In the genomic region with DNA sequence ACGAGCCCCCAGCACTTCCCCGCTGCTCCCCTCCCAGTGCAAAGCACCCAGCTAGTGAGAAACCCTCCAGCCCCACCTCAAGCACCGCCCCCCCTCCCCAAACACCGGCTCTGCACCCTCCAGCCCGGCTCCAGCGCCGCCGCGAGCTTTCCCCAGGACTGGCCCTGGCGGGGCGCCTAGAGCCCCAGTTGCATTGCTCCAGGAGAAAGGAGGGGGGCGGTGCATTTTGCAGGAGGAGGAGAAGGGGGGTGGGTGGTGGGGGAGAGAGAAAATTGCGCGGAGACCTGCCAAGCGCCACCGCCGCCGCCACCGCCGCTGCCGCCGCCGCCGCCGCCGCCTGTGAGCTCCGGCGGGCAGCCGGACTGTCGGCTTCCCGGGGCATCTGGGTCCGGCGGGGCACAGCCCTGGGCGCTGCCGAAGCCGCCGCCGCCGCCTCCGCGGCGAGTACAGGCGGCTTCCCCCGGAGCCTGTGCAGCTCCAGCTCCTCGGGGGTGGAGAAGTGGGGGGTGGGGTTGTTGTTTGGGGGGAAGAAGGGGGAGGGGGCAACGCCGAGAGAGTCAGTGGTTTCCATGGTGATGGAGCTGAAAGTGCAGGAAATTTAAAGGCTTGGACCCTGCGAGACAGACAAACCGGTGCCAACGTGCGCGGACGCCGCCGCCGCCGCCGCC, we compare ENCODE assay signal across 8 cellular contexts. TPM values are rescaled to one million over a fixed set of nuclear protein-coding genes. Genes with fewer than 3 reads are reported as not detected.
DNase-seq lines count a peak whose midpoint lies in the region; ATAC-seq and TF ChIP-seq lines count a peak whose summit lies in the region.

A gene (plus strand): TSS at position 627 of the 668 bp plus-strand sequence. CDS start 525 bp downstream, outside the sequence.

- no peaks in the 10 kb centered on the region for H3K9me3 ChIP-seq in uterus

- H3K9me3 Mint-ChIP-seq in activated T-helper 1 cell treated with anti-CD3 and anti-CD28 coated beads, Interleukin-12 subunit alpha, Interleukin-12 subunit beta, Interleukin-2, Interleukin-4 antibody, amounts not matched to agents 30 ng/mL and 10 ng/mL and 1 ng/mL, durations not matched to agents 14 hours and 24 hours and 36 hours: no peaks in the 10 kb centered on the region
- H3K9me3 Mint-ChIP-seq in nephron: no peaks in the 10 kb centered on the region

- H3K36me3 Mint-ChIP-seq in activated T-helper 1 cell treated with anti-CD3 and anti-CD28 coated beads, Interleukin-12 subunit alpha, Interleukin-12 subunit beta, Interleukin-2, Interleukin-4 antibody, amounts not matched to agents 30 ng/mL and 10 ng/mL and 1 ng/mL, durations not matched to agents 14 hours and 24 hours and 36 hours (ENCODE audit: low read depth): no peaks in the 10 kb centered on the region
- no peaks in the 10 kb centered on the region for H3K36me3 Mint-ChIP-seq in nephron (ENCODE audit: low read depth)

- no peaks in the 10 kb centered on the region for H3K36me3 ChIP-seq in uterus

- peaks cover 14 to 40% of the 10 kb centered on the region in 2 donors for H3K27me3 ChIP-seq in uterus

- peaks cover 58% of the 10 kb centered on the region for H3K27me3 Mint-ChIP-seq in activated T-helper 1 cell treated with anti-CD3 and anti-CD28 coated beads, Interleukin-12 subunit alpha, Interleukin-12 subunit beta, Interleukin-2, Interleukin-4 antibody, amounts not matched to agents 30 ng/mL and 10 ng/mL and 1 ng/mL, durations not matched to agents 14 hours and 24 hours and 36 hours (ENCODE audit: insufficient read depth)
- peaks cover 77% of the 10 kb centered on the region for H3K27me3 Mint-ChIP-seq in nephron (ENCODE audit: low read depth)

- H3K4me1 Mint-ChIP-seq in activated T-helper 1 cell treated with anti-CD3 and anti-CD28 coated beads, Interleukin-12 subunit alpha, Interleukin-12 subunit beta, Interleukin-2, Interleukin-4 antibody, amounts not matched to agents 30 ng/mL and 10 ng/mL and 1 ng/mL, durations not matched to agents 14 hours and 24 hours and 36 hours (ENCODE audit: low read depth): peaks cover 17% of the 10 kb centered on the region
- peaks cover 25% of the 10 kb centered on the region for H3K4me1 Mint-ChIP-seq in nephron

- H3K4me3 ChIP-seq in fibroblast of the aortic adventitia (ENCODE audit: low read depth, low read length) (peak within 1 kb of the TSS; percentile 57), uterus (peak within 1 kb of the TSS; percentile 22 to 39)

- intact Hi-C loops in activated T-helper 1 cell treated with anti-CD3 and anti-CD28 coated beads, Interleukin-12 subunit alpha, Interleukin-12 subunit beta, Interleukin-2, Interleukin-4 antibody, amounts not matched to agents 30 ng/mL and 10 ng/mL and 1 ng/mL, durations not matched to agents 14 hours and 24 hours and 36 hours (cut with micrococcal nuclease): loop anchor here (2.0 to 5.0 kb wide), 2 partner anchors 86 to 369 kb away; a partner anchor contains a TSS
- intact Hi-C loops in uterus (cut with DNase I; ENCODE audit: low total_unique reads): loop anchor here (10.0 kb wide), 1 partner anchor 122 kb away; no protein-coding TSS in a partner anchor

- peaks cover 0 to 31% of the 10 kb centered on the region in 2 donors for H3K4me1 ChIP-seq in uterus

- no peak within 1 kb of the TSS for H3K27ac ChIP-seq in uterus

- ATAC-seq in GM19452 (IDR thresholded peaks at IDR 0.05; ENCODE audit: unreplicated experiment): no peak

- TF ChIP-seq CTCF in fibroblast of the aortic adventitia (IDR thresholded peaks at IDR 0.05; ENCODE audit: insufficient read depth, low read length) (no peak), nephron (IDR thresholded peaks at IDR 0.05; ENCODE audit: unreplicated experiment in 3 of 3) (no peak), uterus (IDR thresholded peaks at IDR 0.05) (no peak)

- H3K4me3 Mint-ChIP-seq in activated T-helper 1 cell treated with anti-CD3 and anti-CD28 coated beads, Interleukin-12 subunit alpha, Interleukin-12 subunit beta, Interleukin-2, Interleukin-4 antibody, amounts not matched to agents 30 ng/mL and 10 ng/mL and 1 ng/mL, durations not matched to agents 14 hours and 24 hours and 36 hours: peak within 1 kb of the TSS; percentile 66
- peak within 1 kb of the TSS; percentile 86 to 92 (median 91) for H3K4me3 Mint-ChIP-seq in nephron

- no peak within 1 kb of the TSS for H3K27ac Mint-ChIP-seq in activated T-helper 1 cell treated with anti-CD3 and anti-CD28 coated beads, Interleukin-12 subunit alpha, Interleukin-12 subunit beta, Interleukin-2, Interleukin-4 antibody, amounts not matched to agents 30 ng/mL and 10 ng/mL and 1 ng/mL, durations not matched to agents 14 hours and 24 hours and 36 hours
- peak within 1 kb of the TSS; percentile 58 to 71 (median 70) for H3K27ac Mint-ChIP-seq in nephron

- no peak for TF ChIP-seq POLR2A in uterus (IDR thresholded peaks at IDR 0.05)

- peak; percentile 26 for DNase-seq in activated gamma-delta T cell treated with Interleukin-2 at 50 U/mL for 16 hours
- no peak for DNase-seq in activated gamma-delta T cell (lab: John Stamatoyannopoulos, UW)
- DNase-seq in NCI-H82 treated with DMSO at 0.1 percent for 48 hours (lab: John Stamatoyannopoulos, UW; ENCODE audit: unreplicated experiment): peak; percentile 42
- DNase-seq in activated T-helper 1 cell treated with anti-CD3 and anti-CD28 coated beads, Interleukin-12 subunit alpha, Interleukin-12 subunit beta, Interleukin-2, Interleukin-4 antibody, amounts not matched to agents 30 ng/mL and 10 ng/mL and 1 ng/mL, durations not matched to agents 14 hours and 24 hours and 36 hours (ENCODE audit: low spot score): no peak
- peak; percentile 4 for DNase-seq in fibroblast of the aortic adventitia (ENCODE audit: low read depth)
- peak in 1 of 2 donors; percentile 16 for DNase-seq in uterus

RNA-seq across cellular contexts. Expression of the gene that starts here (rescaled TPM):
- not detected in 2 replicates for total RNA-seq in activated T-helper 1 cell treated with anti-CD3 and anti-CD28 coated beads, Interleukin-12 subunit alpha, Interleukin-12 subunit beta, Interleukin-2, Interleukin-4 antibody, amounts not matched to agents 30 ng/mL and 10 ng/mL and 1 ng/mL, durations not matched to agents 14 hours and 24 hours and 36 hours
- total RNA-seq in fibroblast of the aortic adventitia (ENCODE audit: low replicate concordance) (not detected in 2 replicates), uterus (1 to 10 TPM in 1 of 4 donors, under 1 TPM in 1, not detected in 2; 0.21 to 2.6 TPM)

Comparison
In these comparisons a context has a peak if more than half of its experiments do, and no peak if none do; other contexts are left out.
1. DNase-seq: peak in activated gamma-delta T cell treated with Interleukin-2 at 50 U/mL for 16 hours (single experiment) and NCI-H82 treated with DMSO at 0.1 percent for 48 hours (single experiment); none in activated gamma-delta T cell (single experiment) and activated T-helper 1 cell treated with anti-CD3 and anti-CD28 coated beads, Interleukin-12 subunit alpha, Interleukin-12 subunit beta, Interleukin-2, Interleukin-4 antibody, amounts not matched to agents 30 ng/mL and 10 ng/mL and 1 ng/mL, durations not matched to agents 14 hours and 24 hours and 36 hours (single experiment).
2. Peak in DNase-seq and H3K4me3 ChIP-seq in fibroblast of the aortic adventitia; RNA of the gene not detected or under 1 TPM.